ENCODE assay signal across 10 cellular contexts in genomic region chr5:177601577-177602457, GRCh38. TPM values are rescaled to one million over a fixed set of nuclear protein-coding genes. Genes with fewer than 3 reads are reported as not detected.
DNase-seq lines count a peak whose midpoint lies in the region; ATAC-seq and TF ChIP-seq lines count a peak whose summit lies in the region.
"Had no signal": no experiment of that assay in that cellular context is flagged by ENCODE, and none has a peak within 500 bp of the region (broad histone marks: within the 10 kb centered on the region; RNA-seq: fewer than 3 reads in every experiment).

No MANE protein-coding gene starts in this region.

- peak overlapping the region; percentile 92 for H3K4me2 ChIP-seq in Loucy (ENCODE audit: low read depth, low read length, poor library complexity, severe bottlenecking)

- H3K79me2 ChIP-seq in Loucy (ENCODE audit: insufficient read depth, low read length), result peaks cover 8% of the 10 kb centered on the region; the same call in 1 of the 2 replicates

- H3K9me3 Mint-ChIP-seq in chondrocyte (ENCODE audit: low read depth), result no peaks in the 10 kb centered on the region

- peak overlapping the region; percentile 79 for H3K9ac ChIP-seq in Loucy (ENCODE audit: low read depth, low read length, poor library complexity, severe bottlenecking)

- H3K4me3 ChIP-seq in Loucy (ENCODE audit: low read length, poor library complexity, severe bottlenecking) (no peak overlapping the region), neuron (ENCODE audit: low read length) (peak overlapping the region; percentile 76)

- DNase-seq in DMS53 (lab: John Stamatoyannopoulos, UW) (peak; percentile 42), DMS53 treated with DMSO at 0.1 percent for 48 hours (lab: John Stamatoyannopoulos, UW; ENCODE audit: unreplicated experiment) (no peak), chondrocyte (ENCODE audit: low spot score) (no peak), NCI-H1105 treated with DMSO at 0.1 percent for 48 hours (lab: John Stamatoyannopoulos, UW) (no peak), SIG-M5 (lab: John Stamatoyannopoulos, UW) (no peak)
- DNase-seq: Kasumi-1, left ventricle myocardium superior had no signal

- H3K36me3 Mint-ChIP-seq in chondrocyte (ENCODE audit: low read depth), result peaks cover 3% of the 10 kb centered on the region

- H3K4me1 Mint-ChIP-seq in chondrocyte (ENCODE audit: low read depth), result peaks cover 29% of the 10 kb centered on the region

- H3K27me3 Mint-ChIP-seq in chondrocyte (ENCODE audit: low read depth), result no peaks in the 10 kb centered on the region

- no peaks in the 10 kb centered on the region for H3F3A ChIP-seq in Loucy (ENCODE audit: low read depth)

- H2AFZ ChIP-seq in Loucy (ENCODE audit: low read length), result no peak overlapping the region
- H2AFZ ChIP-seq in neuron (ENCODE audit: low read depth, low read length), result no peak overlapping the region

- H3K27me3 ChIP-seq in Loucy (ENCODE audit: insufficient read depth, low read length, poor library complexity, severe bottlenecking) (no peaks in the 10 kb centered on the region), neuron (ENCODE audit: insufficient read depth, low read length) (no peaks in the 10 kb centered on the region)

- H3K9me2 ChIP-seq in Loucy (replicated peaks; ENCODE audit: low read depth, low read length), result no peaks in the 10 kb centered on the region

- no peaks in the 10 kb centered on the region for H3K9me3 ChIP-seq in Loucy (ENCODE audit: insufficient read depth, low read depth, low read length)
- H3K9me3 ChIP-seq in neuron (ENCODE audit: low read length), result no peaks in the 10 kb centered on the region

- TF ChIP-seq CTCF in Loucy (conservative IDR thresholded peaks at IDR 0.05; ENCODE audit: low read length) (no peak; the same call in 1 of the 2 replicates), chondrocyte (IDR thresholded peaks at IDR 0.05) (peak; percentile 36)

- peak overlapping the region; percentile 18 for H3K27ac Mint-ChIP-seq in chondrocyte (ENCODE audit: unreplicated experiment)

- peak overlapping the region; percentile 16 for H3K4me3 Mint-ChIP-seq in chondrocyte (ENCODE audit: unreplicated experiment)

- H3K36me3 ChIP-seq in Loucy (ENCODE audit: insufficient read depth, low read length) (no peaks in the 10 kb centered on the region), neuron (ENCODE audit: insufficient read depth, low read length) (peaks cover under 1% of the 10 kb centered on the region)

- peaks cover 4% of the 10 kb centered on the region for H4K20me1 ChIP-seq in Loucy (ENCODE audit: insufficient read depth, low read length, poor library complexity, severe bottlenecking)

- H3K4me1 ChIP-seq in Loucy (ENCODE audit: insufficient read depth, low read length, poor library complexity, severe bottlenecking) (peaks cover 5% of the 10 kb centered on the region), neuron (ENCODE audit: insufficient read depth, low read length) (peaks cover 11% of the 10 kb centered on the region)

- no peak for ATAC-seq in GM18498 (IDR thresholded peaks at IDR 0.05; ENCODE audit: unreplicated experiment)
- ATAC-seq: left ventricle myocardium superior had no signal

RNA-seq across cellular contexts. Expression of gene B4GALT7, which starts 1.9 kb away (rescaled TPM):
- total RNA-seq in chondrocyte, result 41.4 to 54.4 TPM (median 43.9 TPM) in 3 replicates

RNA-seq across cellular contexts. Expression of gene TMED9, which starts 9.8 kb away (rescaled TPM):
- total RNA-seq in chondrocyte, result 290 to 299 TPM (median 293 TPM) in 3 replicates

RNA-seq across cellular contexts. Expression of gene FAM193B, which starts 47.5 kb away (rescaled TPM):
- 75.2 to 85.9 TPM (median 79.1 TPM) in 3 replicates for total RNA-seq in chondrocyte
